9 cellular contexts compared by ENCODE assay signal in the genomic region with DNA sequence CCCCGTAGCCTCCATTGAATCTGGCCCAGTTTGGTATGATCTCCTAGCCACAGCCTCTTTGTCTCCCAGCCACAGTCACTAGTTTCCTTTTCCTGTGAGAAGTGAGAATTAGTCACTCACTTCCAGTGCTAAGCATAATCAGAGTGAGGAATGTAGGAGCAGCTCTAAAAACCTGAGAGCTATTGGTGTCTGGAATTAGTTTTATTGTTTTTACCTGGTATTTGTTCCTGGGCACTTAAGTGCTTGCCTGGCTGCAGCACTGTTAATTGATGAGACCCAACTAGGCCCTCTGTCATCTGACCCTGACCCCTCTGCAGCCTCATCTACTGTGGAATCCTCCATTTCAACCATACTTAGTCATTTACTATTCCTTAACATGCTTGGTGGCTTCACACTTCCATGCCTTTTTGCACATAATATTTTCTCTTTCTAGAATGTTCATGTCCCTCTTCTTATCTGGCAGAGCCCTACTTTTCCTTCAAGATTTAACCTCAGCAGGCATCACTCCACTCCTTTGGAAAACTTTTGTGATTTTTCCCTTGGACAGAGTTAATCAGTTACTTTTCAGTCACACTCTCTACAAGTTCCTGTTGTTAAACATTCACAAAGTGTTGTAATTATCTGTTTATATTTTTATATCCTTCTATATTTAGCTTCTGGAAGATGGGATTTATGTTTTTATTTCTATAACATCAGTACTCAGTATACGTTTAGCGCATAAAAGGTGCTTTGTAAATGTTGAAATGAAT. TPM values are rescaled to one million over a fixed set of nuclear protein-coding genes. Genes with fewer than 3 reads are reported as not detected.
DNase-seq lines count a peak whose midpoint lies in the region; ATAC-seq and TF ChIP-seq lines count a peak whose summit lies in the region.
"Had no signal": no experiment of that assay in that cellular context is flagged by ENCODE, and none has a peak within 500 bp of the region (broad histone marks: within the 10 kb centered on the region; RNA-seq: fewer than 3 reads in every experiment).

No MANE protein-coding gene starts in this region.

- H3K4me1 ChIP-seq in SK-N-SH (ENCODE audit: control insufficient read depth in 1 of 2, insufficient read depth in 2 of 2, low read depth in 1 of 2, low read length in 1 of 2) (peaks cover 24 to 40% of the 10 kb centered on the region in 2 experiments), RWPE2 (ENCODE audit: insufficient read depth, poor library complexity, severe bottlenecking) (peaks cover 14% of the 10 kb centered on the region), HAP-1 (peaks cover 51% of the 10 kb centered on the region)

- H3K4me3 ChIP-seq in SK-N-SH (ENCODE audit: low read depth in 2 of 2, low read length in 1 of 2), result no peak overlapping the region
- no peak overlapping the region for H3K4me3 ChIP-seq in RWPE2 (ENCODE audit: severe bottlenecking)
- H3K4me3 ChIP-seq in fibroblast of villous mesenchyme (ENCODE audit: low read depth, low read length), result no peak overlapping the region
- no peak overlapping the region for H3K4me3 ChIP-seq in HAP-1

- no peaks in the 10 kb centered on the region for H3K27me3 Mint-ChIP-seq in stimulated activated memory B cell treated with anti-CD40 and anti-IgM and Interleukin-4, amounts not matched to agents 10 μg/mL and 1 μg/mL and 100 μg/mL, for 72 hours

- no peaks in the 10 kb centered on the region for H3K36me3 ChIP-seq in SK-N-SH (replicated peaks in 1 of 2; ENCODE audit: control insufficient read depth in 1 of 2, insufficient read depth in 2 of 2, low read length in 1 of 2)
- no peaks in the 10 kb centered on the region for H3K36me3 ChIP-seq in RWPE2 (ENCODE audit: low read depth)
- H3K36me3 ChIP-seq in HAP-1 (replicated peaks), result no peaks in the 10 kb centered on the region

- TF ChIP-seq CTCF in SK-N-SH (IDR thresholded peaks at IDR 0.05) (no peak), RWPE2 (IDR thresholded peaks at IDR 0.05; ENCODE audit: poor library complexity, severe bottlenecking) (no peak), fibroblast of villous mesenchyme (IDR thresholded peaks at IDR 0.05; ENCODE audit: insufficient read depth, low read depth, low read length) (no peak)

- WGBS in SK-N-SH (ENCODE audit: low lambda C conversion rate), result 91% methylated on average over 3 of the region's 3 CpGs

- H3K79me2 ChIP-seq in SK-N-SH (ENCODE audit: insufficient read depth), result peaks cover 88% of the 10 kb centered on the region

- peaks cover 19% of the 10 kb centered on the region for H4K20me1 ChIP-seq in SK-N-SH (ENCODE audit: insufficient read depth)

- no peak for TF ChIP-seq EP300 in SK-N-SH (IDR thresholded peaks at IDR 0.05; ENCODE audit: borderline replicate concordance in 1 of 2, low read depth in 1 of 2, low read length in 1 of 2)

- H3K4me1 Mint-ChIP-seq in stimulated activated memory B cell treated with anti-CD40 and anti-IgM and Interleukin-4, amounts not matched to agents 10 μg/mL and 1 μg/mL and 100 μg/mL, for 72 hours, result peaks cover 37% of the 10 kb centered on the region

- no peak overlapping the region for H3K9ac ChIP-seq in SK-N-SH

- peaks cover 12% of the 10 kb centered on the region for H3F3A ChIP-seq in SK-N-SH (replicated peaks; ENCODE audit: insufficient read depth)

- TF ChIP-seq RAD21 in SK-N-SH (IDR thresholded peaks at IDR 0.05; ENCODE audit: low read length), result no peak

- POLR2A ChIA-PET in SK-N-SH (lab: Yijun Ruan, JAX), result no interaction called here

- H3K4me2 ChIP-seq in SK-N-SH, result no peak overlapping the region

- in situ Hi-C loops in HAP-1 (cut with MboI; ENCODE audit: low sequenced_read_pairs), result no loop called here

- ATAC-seq in SK-N-SH treated with all-trans-retinoic acid at 6 μM for 48 hours (peak; percentile 61), RWPE2 (ENCODE audit: low read depth) (peak; percentile 95), GM21381 (IDR thresholded peaks at IDR 0.05; ENCODE audit: unreplicated experiment) (no peak)
- ATAC-seq in stimulated activated memory B cell treated with anti-CD40 and anti-IgM and Interleukin-4, amounts not matched to agents 10 μg/mL and 1 μg/mL and 100 μg/mL, for 72 hours, result no peak

- no peak overlapping the region for H2AFZ ChIP-seq in SK-N-SH (ENCODE audit: low read depth)

- no peaks in the 10 kb centered on the region for H3K36me3 Mint-ChIP-seq in stimulated activated memory B cell treated with anti-CD40 and anti-IgM and Interleukin-4, amounts not matched to agents 10 μg/mL and 1 μg/mL and 100 μg/mL, for 72 hours

- H3K27ac Mint-ChIP-seq in stimulated activated memory B cell treated with anti-CD40 and anti-IgM and Interleukin-4, amounts not matched to agents 10 μg/mL and 1 μg/mL and 100 μg/mL, for 72 hours, result peak overlapping the region; percentile 8

- CTCF ChIA-PET in SK-N-SH (lab: Yijun Ruan, JAX), result interaction anchor here (0.8 to 5.4 kb wide), 3 partner anchors 14 to 432 kb away, joined by 3 to 26 read pairs (median 4); no protein-coding TSS in a partner anchor

- H3K27me3 ChIP-seq in SK-N-SH (ENCODE audit: insufficient read depth) (no peaks in the 10 kb centered on the region), RWPE2 (ENCODE audit: insufficient read depth, poor library complexity, severe bottlenecking) (no peaks in the 10 kb centered on the region), HAP-1 (ENCODE audit: low read depth) (no peaks in the 10 kb centered on the region)

- H3K9me3 ChIP-seq in SK-N-SH (no peaks in the 10 kb centered on the region), RWPE2 (ENCODE audit: severe bottlenecking) (no peaks in the 10 kb centered on the region), HAP-1 (no peaks in the 10 kb centered on the region)

- no peaks in the 10 kb centered on the region for H3K9me2 ChIP-seq in SK-N-SH

- H3K27ac ChIP-seq in SK-N-SH (ENCODE audit: low read depth in 2 of 2, low read length in 1 of 2) (peak overlapping the region in 1 of 2 experiments; percentile 35; a peak in 3 of 4 replicates), RWPE2 (ENCODE audit: poor library complexity, severe bottlenecking) (peak overlapping the region; percentile 25)

- H3K4me3 Mint-ChIP-seq in stimulated activated memory B cell treated with anti-CD40 and anti-IgM and Interleukin-4, amounts not matched to agents 10 μg/mL and 1 μg/mL and 100 μg/mL, for 72 hours, result no peak overlapping the region

- no peak for DNase-seq in SK-N-SH
- DNase-seq in RWPE2 (ENCODE audit: low spot score), result no peak
- DNase-seq in fibroblast of villous mesenchyme (ENCODE audit: low read depth), result peak; percentile 34
- no peak for DNase-seq in NCI-H2081 treated with DMSO at 0.1 percent for 48 hours (lab: John Stamatoyannopoulos, UW)
- DNase-seq in HAP-1 (ENCODE audit: low spot score in 2 of 2), result no peak
- DNase-seq: amygdala had no signal

- H3K9me3 Mint-ChIP-seq in stimulated activated memory B cell treated with anti-CD40 and anti-IgM and Interleukin-4, amounts not matched to agents 10 μg/mL and 1 μg/mL and 100 μg/mL, for 72 hours, result no peaks in the 10 kb centered on the region

TF ChIP-seq in SK-N-SH treated with all-trans-retinoic acid at 6 μM for 48 hours, 23 proteins besides CTCF, POLR2A, EP300 and RAD21:
- TF ChIP-seq ZFP3 (CRISPR knock-in tag; IDR thresholded peaks at IDR 0.05) (no peak), RARB (CRISPR knock-in tag; IDR thresholded peaks at IDR 0.05) (no peak), BACH2 (CRISPR knock-in tag; IDR thresholded peaks at IDR 0.05; ENCODE audit: borderline replicate concordance) (no peak), ZNF8 (CRISPR knock-in tag; IDR thresholded peaks at IDR 0.05) (no peak)
- TF ChIP-seq, protein P1, sequence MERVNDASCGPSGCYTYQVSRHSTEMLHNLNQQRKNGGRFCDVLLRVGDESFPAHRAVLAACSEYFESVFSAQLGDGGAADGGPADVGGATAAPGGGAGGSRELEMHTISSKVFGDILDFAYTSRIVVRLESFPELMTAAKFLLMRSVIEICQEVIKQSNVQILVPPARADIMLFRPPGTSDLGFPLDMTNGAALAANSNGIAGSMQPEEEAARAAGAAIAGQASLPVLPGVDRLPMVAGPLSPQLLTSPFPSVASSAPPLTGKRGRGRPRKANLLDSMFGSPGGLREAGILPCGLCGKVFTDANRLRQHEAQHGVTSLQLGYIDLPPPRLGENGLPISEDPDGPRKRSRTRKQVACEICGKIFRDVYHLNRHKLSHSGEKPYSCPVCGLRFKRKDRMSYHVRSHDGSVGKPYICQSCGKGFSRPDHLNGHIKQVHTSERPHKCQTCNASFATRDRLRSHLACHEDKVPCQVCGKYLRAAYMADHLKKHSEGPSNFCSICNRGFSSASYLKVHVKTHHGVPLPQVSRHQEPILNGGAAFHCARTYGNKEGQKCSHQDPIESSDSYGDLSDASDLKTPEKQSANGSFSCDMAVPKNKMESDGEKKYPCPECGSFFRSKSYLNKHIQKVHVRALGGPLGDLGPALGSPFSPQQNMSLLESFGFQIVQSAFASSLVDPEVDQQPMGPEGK (CRISPR knock-in tag; IDR thresholded peaks at IDR 0.05; ENCODE audit: borderline replicate concordance), result no peak

TF ChIP-seq in SK-N-SH, 30 proteins besides CTCF, POLR2A, EP300 and RAD21 (continues in another document):
- TF ChIP-seq TAF1 (IDR thresholded peaks at IDR 0.05; ENCODE audit: borderline replicate concordance, low read depth, low read length), result no peak
- TF ChIP-seq, protein P2, sequence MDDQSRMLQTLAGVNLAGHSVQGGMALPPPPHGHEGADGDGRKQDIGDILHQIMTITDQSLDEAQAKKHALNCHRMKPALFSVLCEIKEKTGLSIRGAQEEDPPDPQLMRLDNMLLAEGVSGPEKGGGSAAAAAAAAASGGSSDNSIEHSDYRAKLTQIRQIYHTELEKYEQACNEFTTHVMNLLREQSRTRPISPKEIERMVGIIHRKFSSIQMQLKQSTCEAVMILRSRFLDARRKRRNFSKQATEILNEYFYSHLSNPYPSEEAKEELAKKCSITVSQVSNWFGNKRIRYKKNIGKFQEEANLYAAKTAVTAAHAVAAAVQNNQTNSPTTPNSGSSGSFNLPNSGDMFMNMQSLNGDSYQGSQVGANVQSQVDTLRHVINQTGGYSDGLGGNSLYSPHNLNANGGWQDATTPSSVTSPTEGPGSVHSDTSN (IDR thresholded peaks at IDR 0.05), result no peak
- TF ChIP-seq, protein P3, sequence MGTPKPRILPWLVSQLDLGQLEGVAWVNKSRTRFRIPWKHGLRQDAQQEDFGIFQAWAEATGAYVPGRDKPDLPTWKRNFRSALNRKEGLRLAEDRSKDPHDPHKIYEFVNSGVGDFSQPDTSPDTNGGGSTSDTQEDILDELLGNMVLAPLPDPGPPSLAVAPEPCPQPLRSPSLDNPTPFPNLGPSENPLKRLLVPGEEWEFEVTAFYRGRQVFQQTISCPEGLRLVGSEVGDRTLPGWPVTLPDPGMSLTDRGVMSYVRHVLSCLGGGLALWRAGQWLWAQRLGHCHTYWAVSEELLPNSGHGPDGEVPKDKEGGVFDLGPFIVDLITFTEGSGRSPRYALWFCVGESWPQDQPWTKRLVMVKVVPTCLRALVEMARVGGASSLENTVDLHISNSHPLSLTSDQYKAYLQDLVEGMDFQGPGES (IDR thresholded peaks at IDR 0.05; ENCODE audit: low read depth, low read length), result no peak

RNA-seq across cellular contexts. Expression of gene PDE8A, which starts 48.8 kb away (rescaled TPM):
- 13.4 and 18.7 TPM in 2 replicates for polyA plus RNA-seq in SK-N-SH (2012; rRNA removed)
- polyA plus RNA-seq in SK-N-SH (2012; cell fraction: cytosol; rRNA removed), result 14.2 and 15.4 TPM in 2 replicates
- polyA plus RNA-seq in SK-N-SH (2012; cell fraction: nucleus; rRNA removed), result 46.7 and 59.2 TPM in 2 replicates
- 14.5 and 16.8 TPM in 2 replicates for total RNA-seq in fibroblast of villous mesenchyme

Comparison
In these comparisons a context has a peak if more than half of its experiments do, and no peak if none do; other contexts are left out.
1. ATAC-seq: peak in SK-N-SH treated with all-trans-retinoic acid at 6 μM for 48 hours (single experiment) and RWPE2 (single experiment); none in stimulated activated memory B cell treated with anti-CD40 and anti-IgM and Interleukin-4, amounts not matched to agents 10 μg/mL and 1 μg/mL and 100 μg/mL, for 72 hours (single experiment) and GM21381 (single experiment).